9 cellular contexts compared by ENCODE assay signal in the genomic region with DNA sequence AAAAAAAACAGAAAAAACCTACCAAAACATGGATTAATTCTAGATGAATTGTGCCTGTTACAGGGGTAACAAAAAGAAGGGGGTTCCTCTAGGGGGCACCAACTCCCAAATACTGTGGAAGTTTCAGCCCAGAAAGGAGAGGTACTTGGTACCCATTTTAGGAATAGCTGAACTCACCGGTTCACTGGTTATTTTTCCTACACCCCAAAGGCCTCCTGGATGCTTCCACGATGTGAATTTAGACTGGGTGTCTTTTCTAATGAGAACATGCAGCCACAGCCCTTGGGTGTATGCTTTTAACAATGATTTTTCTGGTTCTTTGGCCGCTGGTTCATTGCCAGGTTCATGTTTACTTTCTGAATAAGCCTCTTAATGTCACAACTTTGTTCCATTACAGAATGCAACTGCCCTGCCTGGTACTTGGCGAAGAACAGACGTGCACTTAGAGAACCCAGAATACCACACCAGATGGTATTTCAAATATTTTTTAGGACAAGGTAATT. TPM values are rescaled to one million over a fixed set of nuclear protein-coding genes. Genes with fewer than 3 reads are reported as not detected.
DNase-seq lines count a peak whose midpoint lies in the region; ATAC-seq and TF ChIP-seq lines count a peak whose summit lies in the region.
"Had no signal": no experiment of that assay in that cellular context is flagged by ENCODE, and none has a peak within 500 bp of the region (broad histone marks: within the 10 kb centered on the region; RNA-seq: fewer than 3 reads in every experiment).

No MANE protein-coding gene starts in this region.

- DNase-seq in NOMO-1 treated with DMSO at 0.1 percent for 48 hours (lab: John Stamatoyannopoulos, UW; ENCODE audit: unreplicated experiment) (peak; percentile 9), NOMO-1 (lab: John Stamatoyannopoulos, UW; ENCODE audit: unreplicated experiment in 2 of 2) (no peak), cardiac fibroblast (ENCODE audit: low read depth in 2 of 2) (peak; percentile 60 to 90), lung microvascular endothelial cell (ENCODE audit: low read depth in 2 of 2) (peak; percentile 31 to 46), upper lobe of left lung (peak in 1 of 2 donors; percentile 45)

- H2AFZ ChIP-seq in OCI-LY1 (ENCODE audit: low read length) = no peak overlapping the region

- no peaks in the 10 kb centered on the region for H3K36me3 ChIP-seq in OCI-LY1 (ENCODE audit: insufficient read depth, low read length)
- no peaks in the 10 kb centered on the region for H3K36me3 ChIP-seq in upper lobe of left lung

- no peaks in the 10 kb centered on the region for H3F3A ChIP-seq in OCI-LY1 (ENCODE audit: insufficient read depth, low read length)

- TF ChIP-seq EP300 in upper lobe of left lung (IDR thresholded peaks at IDR 0.05) = peak in 2 of 4 donors; percentile 33 to 35

- H3K79me2 ChIP-seq in OCI-LY1 (ENCODE audit: insufficient read depth, low read length) = no peaks in the 10 kb centered on the region

- H3K9me3 ChIP-seq in OCI-LY1 (ENCODE audit: low read length) = no peaks in the 10 kb centered on the region
- no peaks in the 10 kb centered on the region for H3K9me3 ChIP-seq in upper lobe of left lung

- TF ChIP-seq CTCF in OCI-LY1 (IDR thresholded peaks at IDR 0.05; ENCODE audit: low read length) = peak; percentile 50
- TF ChIP-seq CTCF in cardiac fibroblast (IDR thresholded peaks at IDR 0.05; ENCODE audit: low read depth, low read length) = peak; percentile 63
- peak in 4 of 6 experiments; percentile 29 to 40 (median 35) for TF ChIP-seq CTCF in upper lobe of left lung (IDR thresholded peaks at IDR 0.05)

- H3K27me3 ChIP-seq in OCI-LY1 (ENCODE audit: insufficient read depth, low read length) (no peaks in the 10 kb centered on the region), upper lobe of left lung (no peaks in the 10 kb centered on the region)

- H3K4me2 ChIP-seq in OCI-LY1 (ENCODE audit: low read length) = no peak overlapping the region

- H4K20me1 ChIP-seq in OCI-LY1 (ENCODE audit: insufficient read depth, low read length) = no peaks in the 10 kb centered on the region

- no peaks in the 10 kb centered on the region for H3K4me1 ChIP-seq in OCI-LY1 (ENCODE audit: insufficient read depth, low read length, severe bottlenecking)
- H3K4me1 ChIP-seq in upper lobe of left lung = peaks cover 12 to 28% (median 18%) of the 10 kb centered on the region in 4 donors

- ATAC-seq in upper lobe of left lung (ENCODE audit: low FRiP score in 2 of 2) (peak; percentile 49 to 77), HG02642 (IDR thresholded peaks at IDR 0.05; ENCODE audit: poor library complexity, unreplicated experiment) (no peak), HG02623 (IDR thresholded peaks at IDR 0.05; ENCODE audit: unreplicated experiment) (no peak)
- ATAC-seq: stimulated activated effector memory CD8-positive, alpha-beta T cell treated with anti-CD3 and anti-CD28 coated beads, Interleukin-12 subunit alpha, Interleukin-12 subunit beta, amount 100 ng/mL, for 72 hours had no signal

- no peak overlapping the region for H3K4me3 ChIP-seq in OCI-LY1 (ENCODE audit: low read depth, low read length, poor library complexity, severe bottlenecking)
- no peak overlapping the region for H3K4me3 ChIP-seq in cardiac fibroblast (replicated peaks in 1 of 2; ENCODE audit: low read depth in 2 of 2, low read length in 2 of 2)
- H3K4me3 ChIP-seq in upper lobe of left lung = no peak overlapping the region

- H3K9me2 ChIP-seq in OCI-LY1 (ENCODE audit: low read depth, low read length) = no peaks in the 10 kb centered on the region

- WGBS in upper lobe of left lung, 2 donors = 30 to 34% methylated on average over 5 of the region's 5 CpGs

- TF ChIP-seq POLR2A in upper lobe of left lung (IDR thresholded peaks at IDR 0.05) = no peak

- H3K27ac ChIP-seq in OCI-LY1 (ENCODE audit: low read depth, low read length, poor library complexity, severe bottlenecking) = no peak overlapping the region
- H3K27ac ChIP-seq in upper lobe of left lung = peak overlapping the region; percentile 50 to 73 (median 66)

- no peak overlapping the region for H3K9ac ChIP-seq in OCI-LY1 (ENCODE audit: low read length)

RNA-seq across cellular contexts. Expression of a gene that starts 46.7 kb away (rescaled TPM):
- 2.4 and 2.6 TPM in 2 replicates for total RNA-seq in lung microvascular endothelial cell
- total RNA-seq in upper lobe of left lung = 10 to 100 TPM in 2 of 6 donors, 1 to 10 TPM in 4; 3.1 to 37.7 (median 7.0) TPM

Comparison
In these comparisons a context has a peak if more than half of its experiments do, and no peak if none do; other contexts are left out.
1. DNase-seq: peak in NOMO-1 treated with DMSO at 0.1 percent for 48 hours (single experiment), cardiac fibroblast (2 of 2) and lung microvascular endothelial cell (2 of 2); none in NOMO-1 (0 of 2).
2. ATAC-seq: peak in upper lobe of left lung (2 of 2); none in HG02642 (single experiment) and HG02623 (single experiment).
3. Peak in every context shown above with its lines, with median percentiles within 50 percentile points of each other: CTCF ChIP-seq.